ENCODE assay signal across 11 cellular contexts in genomic region chr14:104895786-104896642, GRCh38. TPM values are rescaled to one million over a fixed set of nuclear protein-coding genes. Genes with fewer than 3 reads are reported as not detected.
A peak's percentile ranks its signal among the peaks of the same experiment; 100 is the strongest.
DNase-seq lines count a peak whose midpoint lies in the region; ATAC-seq, FAIRE-seq and TF ChIP-seq lines count a peak whose summit lies in the region.
"Had no signal": no experiment of that assay in that cellular context is flagged by ENCODE, and none has a peak within 500 bp of the region (broad histone marks: within the 10 kb centered on the region; RNA-seq: fewer than 3 reads in every experiment).

No MANE protein-coding gene starts in this region.

- TF ChIP-seq CTCF in A549 (IDR thresholded peaks at IDR 0.05) (no peak), HEK293 (tag by site-specific recombination; IDR thresholded peaks at IDR 0.05) (no peak), OCI-LY1 (IDR thresholded peaks at IDR 0.05; ENCODE audit: low read length) (no peak), MM.1S (IDR thresholded peaks at IDR 0.05; ENCODE audit: low read length) (no peak), foreskin fibroblast (IDR thresholded peaks at IDR 0.05; ENCODE audit: low read depth, low read length) (no peak)

- H3K27me3 ChIP-seq in OCI-LY1 (ENCODE audit: insufficient read depth, low read length) (peaks cover 10% of the 10 kb centered on the region), MM.1S (replicated peaks; ENCODE audit: insufficient read depth, low read length) (peaks cover 25% of the 10 kb centered on the region)
- H3K27me3 ChIP-seq: neutrophil had no signal

- no peak for DNase-seq in A549 (ENCODE audit: low read depth in 1 of 2, low spot score in 1 of 2)
- peak in 1 of 2 donors; percentile 23 for DNase-seq in left colon
- DNase-seq in MM.1S, result no peak
- no peak for DNase-seq in foreskin fibroblast

- CTCF ChIA-PET in A549 (lab: Yijun Ruan, JAX), result interaction anchor here (0.5 to 3.9 kb wide), 35 partner anchors 9 to 202 kb away, joined by 3 to 40 read pairs (median 4); partner anchors contain the start of genes CEP170B and PLD4
- CTCF ChIA-PET in HEK293 (lab: Yijun Ruan, JAX), result interaction anchor here (0.6 to 2.1 kb wide), 19 partner anchors 15 to 1398 kb away, joined by 3 to 19 read pairs (median 3); partner anchors contain the start of gene CDCA4

- H3K4me3 ChIP-seq in A549, result no peak overlapping the region
- no peak overlapping the region for H3K4me3 ChIP-seq in HEK293 (ENCODE audit: low read depth, low read length)
- H3K4me3 ChIP-seq in OCI-LY1 (ENCODE audit: low read depth, low read length, poor library complexity, severe bottlenecking), result no peak overlapping the region
- no peak overlapping the region for H3K4me3 ChIP-seq in MM.1S (ENCODE audit: low read length)
- H3K4me3 ChIP-seq in foreskin fibroblast (ENCODE audit: low read depth in 1 of 2, low read length in 2 of 2), result no peak overlapping the region

- no peaks in the 10 kb centered on the region for H3K9me3 ChIP-seq in A549
- no peaks in the 10 kb centered on the region for H3K9me3 ChIP-seq in HEK293 (ENCODE audit: control insufficient read depth, insufficient read depth, low read depth, low read length)
- H3K9me3 ChIP-seq in OCI-LY1 (ENCODE audit: low read length), result no peaks in the 10 kb centered on the region
- H3K9me3 ChIP-seq in MM.1S (replicated peaks; ENCODE audit: insufficient read depth, low read length), result no peaks in the 10 kb centered on the region
- H3K9me3 ChIP-seq: neutrophil had no signal

- H3K9ac ChIP-seq in OCI-LY1 (ENCODE audit: low read length) (no peak overlapping the region), MM.1S (ENCODE audit: low read length) (no peak overlapping the region)

- no peak for TF ChIP-seq EP300 in A549 (IDR thresholded peaks at IDR 0.05)

- H3K79me2 ChIP-seq in OCI-LY1 (ENCODE audit: insufficient read depth, low read length) (no peaks in the 10 kb centered on the region), MM.1S (ENCODE audit: low read length) (no peaks in the 10 kb centered on the region)

- intact Hi-C loops in left colon (cut with DNase I, micrococcal nuclease), result loop anchor here in 1 of 2 donors (10.0 kb wide), 1 partner anchor 149 kb away; no protein-coding TSS in a partner anchor

- H3F3A ChIP-seq in OCI-LY1 (ENCODE audit: insufficient read depth, low read length) (no peaks in the 10 kb centered on the region), MM.1S (ENCODE audit: insufficient read depth, low read length) (peaks cover 13% of the 10 kb centered on the region; the same call in 1 of the 2 replicates)

- no peak overlapping the region for H3K4me2 ChIP-seq in A549
- peak overlapping the region; percentile 20; the same call in 1 of the 2 replicates for H3K4me2 ChIP-seq in OCI-LY1 (ENCODE audit: low read length)
- H3K4me2 ChIP-seq in MM.1S (ENCODE audit: low read depth, low read length), result no peak overlapping the region

- 78% methylated on average over 25 of the region's 33 CpGs for WGBS in A549 (ENCODE audit: missing lambda C conversion rate)

- peak; percentile 9 to 30; a peak in 3 of 6 replicates for ATAC-seq in A549
- peak; percentile 5 for ATAC-seq in left colon
- ATAC-seq in HG03097 (IDR thresholded peaks at IDR 0.05; ENCODE audit: low FRiP score, unreplicated experiment), result no peak
- ATAC-seq in HG03342 (IDR thresholded peaks at IDR 0.05; ENCODE audit: unreplicated experiment), result no peak

- no peak for TF ChIP-seq POLR2A in A549 (IDR thresholded peaks at IDR 0.05; ENCODE audit: low read length)

- H4K20me1 ChIP-seq in OCI-LY1 (ENCODE audit: insufficient read depth, low read length) (no peaks in the 10 kb centered on the region), MM.1S (ENCODE audit: insufficient read depth, low read length) (no peaks in the 10 kb centered on the region)

- FAIRE-seq in A549 (lab: Jason Lieb, UNC), result no peak

- H3K27ac ChIP-seq in A549 (no peak overlapping the region), HEK293 (ENCODE audit: extremely low read depth, low read depth, low read length) (0 out of 2 replicates have a peak overlapping the region, but pooled peaks have one; percentile 41), OCI-LY1 (ENCODE audit: low read depth, low read length, poor library complexity, severe bottlenecking) (no peak overlapping the region), MM.1S (ENCODE audit: low read length) (no peak overlapping the region)
- H3K27ac ChIP-seq: neutrophil had no signal

- H2AFZ ChIP-seq in OCI-LY1 (ENCODE audit: low read length) (no peak overlapping the region), MM.1S (ENCODE audit: low read length) (no peak overlapping the region)

- POLR2A ChIA-PET in A549 (lab: Yijun Ruan, JAX), result interaction anchor here (0.6 to 0.9 kb wide), 2 partner anchors 73 to 153 kb away, joined by 4 to 5 read pairs; no protein-coding TSS in a partner anchor
- POLR2A ChIA-PET in HEK293 (lab: Yijun Ruan, JAX), result interaction anchor here (0.8 kb wide), 1 partner anchor 79 kb away, joined by 3 read pairs; no protein-coding TSS in a partner anchor

- no peak for TF ChIP-seq RAD21 in A549 (conservative IDR thresholded peaks at IDR 0.05 in 1 of 2, IDR thresholded peaks at IDR 0.05 in 1 of 2)

- H3K36me3 ChIP-seq in HEK293 (ENCODE audit: control insufficient read depth in 2 of 2, insufficient read depth in 1 of 2, low read length in 2 of 2) (peaks cover 0 to 22% of the 10 kb centered on the region in 2 experiments; a peak in 1 of 3 replicates), OCI-LY1 (ENCODE audit: insufficient read depth, low read length) (no peaks in the 10 kb centered on the region), MM.1S (replicated peaks; ENCODE audit: insufficient read depth, low read length) (no peaks in the 10 kb centered on the region)
- H3K36me3 ChIP-seq: neutrophil had no signal

- peaks cover 15% of the 10 kb centered on the region for H3K4me1 ChIP-seq in A549
- H3K4me1 ChIP-seq in HEK293 (ENCODE audit: control insufficient read depth, insufficient read depth, low read length), result peaks cover 7% of the 10 kb centered on the region
- H3K4me1 ChIP-seq in OCI-LY1 (ENCODE audit: insufficient read depth, low read length, severe bottlenecking), result peaks cover 23% of the 10 kb centered on the region
- H3K4me1 ChIP-seq in MM.1S (ENCODE audit: low read length), result peaks cover 18% of the 10 kb centered on the region

- H3K9me2 ChIP-seq in OCI-LY1 (ENCODE audit: low read depth, low read length) (no peaks in the 10 kb centered on the region), MM.1S (replicated peaks; ENCODE audit: insufficient read depth, low read length) (no peaks in the 10 kb centered on the region)

TF ChIP-seq in A549, 52 proteins besides CTCF, POLR2A, EP300 and RAD21:
- no peak for TF ChIP-seq HMGXB4 (CRISPR knock-in tag; IDR thresholded peaks at IDR 0.05; ENCODE audit: borderline replicate concordance)
- TF ChIP-seq JUNB (IDR thresholded peaks at IDR 0.05), result no peak
- TF ChIP-seq FOSB (CRISPR knock-in tag; IDR thresholded peaks at IDR 0.05), result no peak

TF ChIP-seq in HEK293, 187 proteins besides CTCF, POLR2A, EP300 and RAD21:
- no peak for TF ChIP-seq ZSCAN5A (tag by site-specific recombination; IDR thresholded peaks at IDR 0.05)
- TF ChIP-seq ZNF341 (tag by site-specific recombination; IDR thresholded peaks at IDR 0.05; ENCODE audit: low read depth), result 0 out of 2 replicates have a peak, but pooled peaks have one; percentile 28
- peak; percentile 55 for TF ChIP-seq PATZ1 (tag by site-specific recombination; IDR thresholded peaks at IDR 0.05)
- TF ChIP-seq ZFHX2 (tag by site-specific recombination; conservative IDR thresholded peaks at IDR 0.05), result peak; percentile 30; the same call in 1 of the 2 replicates
- peak; percentile 24; the same call in 1 of the 2 replicates for TF ChIP-seq KLF1 (tag by site-specific recombination; IDR thresholded peaks at IDR 0.05)
- TF ChIP-seq EGR2 (tag by site-specific recombination; IDR thresholded peaks at IDR 0.05; ENCODE audit: low read depth), result 0 out of 2 replicates have a peak, but pooled peaks have one; percentile 16
- no peak for TF ChIP-seq SETDB1 (IDR thresholded peaks at IDR 0.05; ENCODE audit: insufficient read length, low read length)

RNA-seq across cellular contexts. Expression of gene PLD4, which starts 28.7 kb away (rescaled TPM):
- 0.01 TPM in 2 replicates for polyA plus RNA-seq in A549 (2011; rRNA removed)
- polyA plus RNA-seq in A549 (2012; cell fraction: cytosol; rRNA removed), result 0.03 TPM in 1 of 2 replicates, not detected in the other
- 0.06 and 0.11 TPM in 2 replicates for polyA plus RNA-seq in A549 (2012; cell fraction: nucleus; rRNA removed)
- 0.01 TPM in 2 of 3 replicates, not detected in the other for polyA plus RNA-seq in A549 (2017; fragmentation: RNase III; extraction: RNeasy Plus Mini Kit Qiagen cat#74134 plus additional on column Dnase treatment)
- polyA minus RNA-seq in A549 (2011; rRNA and poly(A)+ RNA removed), result 0.17 TPM in 1 of 2 replicates, not detected in the other
- total RNA-seq in left colon, result 1 to 10 TPM in 1 of 2 donors, not detected in 1; 2.2 TPM
- total RNA-seq: CD4-positive, alpha-beta memory T cell; fibroblast of villous mesenchyme had no signal

RNA-seq across cellular contexts. Expression of gene CEP170B, which starts 30.9 kb away (rescaled TPM):
- 3.9 and 4.5 TPM in 2 replicates for polyA plus RNA-seq in A549 (2011; rRNA removed)
- 8.7 and 12.5 TPM in 2 replicates for polyA plus RNA-seq in A549 (2012; cell fraction: cytosol; rRNA removed)
- 59.0 and 71.9 TPM in 2 replicates for polyA plus RNA-seq in A549 (2012; cell fraction: nucleus; rRNA removed)
- polyA plus RNA-seq in A549 (2017; fragmentation: RNase III; extraction: RNeasy Plus Mini Kit Qiagen cat#74134 plus additional on column Dnase treatment), result 13.1 to 14.3 TPM (median 13.5 TPM) in 3 replicates
- polyA minus RNA-seq in A549 (2011; rRNA and poly(A)+ RNA removed), result 3.8 and 4.3 TPM in 2 replicates
- total RNA-seq in left colon, result 10 to 100 TPM; 76.4 to 89.3 TPM

Comparison
In these comparisons a context has a peak if more than half of its experiments do, and no peak if none do; other contexts are left out.
1. ATAC-seq: peak in A549 (2 of 2) and left colon (single experiment); none in HG03097 (single experiment) and HG03342 (single experiment).